Comparison of ENCODE assay signal across 28 cellular contexts in the genomic region with DNA sequence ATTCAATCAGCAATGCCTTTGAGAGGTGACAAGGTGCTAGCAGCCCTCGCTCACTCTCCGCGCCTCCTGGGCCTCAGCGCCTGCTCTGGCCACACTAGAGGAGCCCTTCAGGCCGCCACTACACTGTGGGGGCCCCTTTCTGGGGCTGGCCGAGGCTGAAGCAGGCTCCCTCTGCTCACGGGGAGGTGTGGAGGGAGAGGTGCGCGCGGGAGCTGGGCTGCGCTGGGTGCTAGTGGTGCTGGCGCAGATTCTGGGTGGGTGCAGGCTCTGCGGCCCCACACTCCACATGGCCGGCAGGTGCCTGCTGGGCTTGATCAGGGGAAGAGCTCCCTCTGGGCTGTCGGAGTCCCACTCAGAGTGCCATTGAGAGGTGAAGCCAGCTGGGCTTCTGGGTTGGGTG.
"Had no signal": no experiment of that assay in that cellular context is flagged by ENCODE, and none has a peak within 500 bp of the region (broad histone marks: within the 10 kb centered on the region; RNA-seq: fewer than 3 reads in every experiment).

No MANE protein-coding gene starts in this region.

- H3K27me3 ChIP-seq: body of pancreas, colonic mucosa, esophagus squamous epithelium, gastroesophageal sphincter, heart right ventricle had no signal

- H3K27ac Mint-ChIP-seq: activated CD4-positive, alpha-beta memory T cell treated with anti-CD3 and anti-CD28 coated beads for 36 hours; activated CD4-positive, alpha-beta T cell treated with anti-CD3 and anti-CD28 coated beads for 36 hours; activated CD4-positive, alpha-beta T cell treated with anti-CD3 and anti-CD28 coated beads, Interleukin-2, amount 10 ng/mL, durations not matched to agents 24 days and 14 days; activated CD8-positive, alpha-beta memory T cell treated with anti-CD3 and anti-CD28 coated beads, Interleukin-2, amount 10 ng/mL, durations not matched to agents 7 days and 5 days; activated CD8-positive, alpha-beta T cell treated with anti-CD3 and anti-CD28 coated beads, Interleukin-2, amount 10 ng/mL, durations not matched to agents 7 days and 5 days; activated naive CD8-positive, alpha-beta T cell; activated T-helper 1 cell treated with anti-CD3 and anti-CD28 coated beads, Interleukin-12 subunit alpha, Interleukin-12 subunit beta, Interleukin-2, Interleukin-4 antibody, amounts not matched to agents 30 ng/mL and 10 ng/mL and 1 ng/mL, durations not matched to agents 14 hours and 24 hours and 36 hours; activated T-helper 2 cell treated with anti-CD3 and anti-CD28 coated beads, Interferon-gamma antibody, Interleukin-2, Interleukin-4, amounts not matched to agents 10 μg/mL and 5 μg/mL and 100 μg/mL, durations not matched to agents 14 hours and 24 hours and 36 hours had no signal

- ATAC-seq: activated CD4-positive, alpha-beta T cell treated with anti-CD3 and anti-CD28 coated beads for 36 hours; activated CD8-positive, alpha-beta memory T cell treated with anti-CD3 and anti-CD28 coated beads, Interleukin-2, amount 10 ng/mL, durations not matched to agents 7 days and 5 days; activated CD8-positive, alpha-beta T cell treated with anti-CD3 and anti-CD28 coated beads, Interleukin-2, amount 10 ng/mL, durations not matched to agents 7 days and 5 days; body of pancreas; gastroesophageal sphincter; heart right ventricle had no signal

- H3K36me3 Mint-ChIP-seq: activated CD4-positive, alpha-beta memory T cell treated with anti-CD3 and anti-CD28 coated beads for 36 hours; activated CD8-positive, alpha-beta memory T cell treated with anti-CD3 and anti-CD28 coated beads, Interleukin-2, amount 10 ng/mL, durations not matched to agents 7 days and 5 days; activated naive CD8-positive, alpha-beta T cell had no signal

- H3K4me3 Mint-ChIP-seq: activated CD4-positive, alpha-beta memory T cell treated with anti-CD3 and anti-CD28 coated beads for 36 hours; activated CD4-positive, alpha-beta T cell treated with anti-CD3 and anti-CD28 coated beads for 36 hours; activated CD4-positive, alpha-beta T cell treated with anti-CD3 and anti-CD28 coated beads, Interleukin-2, amount 10 ng/mL, durations not matched to agents 24 days and 14 days; activated CD8-positive, alpha-beta memory T cell treated with anti-CD3 and anti-CD28 coated beads, Interleukin-2, amount 10 ng/mL, durations not matched to agents 7 days and 5 days; activated CD8-positive, alpha-beta T cell treated with anti-CD3 and anti-CD28 coated beads, Interleukin-2, amount 10 ng/mL, durations not matched to agents 7 days and 5 days; activated naive CD8-positive, alpha-beta T cell; activated T-helper 1 cell treated with anti-CD3 and anti-CD28 coated beads, Interleukin-12 subunit alpha, Interleukin-12 subunit beta, Interleukin-2, Interleukin-4 antibody, amounts not matched to agents 30 ng/mL and 10 ng/mL and 1 ng/mL, durations not matched to agents 14 hours and 24 hours and 36 hours had no signal

- H3K4me1 ChIP-seq: colonic mucosa, esophagus squamous epithelium, gastroesophageal sphincter, heart right ventricle had no signal

- H3K9me3 Mint-ChIP-seq: activated T-helper 1 cell treated with anti-CD3 and anti-CD28 coated beads, Interleukin-12 subunit alpha, Interleukin-12 subunit beta, Interleukin-2, Interleukin-4 antibody, amounts not matched to agents 30 ng/mL and 10 ng/mL and 1 ng/mL, durations not matched to agents 14 hours and 24 hours and 36 hours had no signal

- H3K27ac ChIP-seq: body of pancreas, colonic mucosa, epithelial cell of prostate, esophagus squamous epithelium, gastroesophageal sphincter, heart right ventricle had no signal

- H3K4me1 Mint-ChIP-seq: activated CD4-positive, alpha-beta T cell treated with anti-CD3 and anti-CD28 coated beads for 36 hours; activated CD4-positive, alpha-beta T cell treated with anti-CD3 and anti-CD28 coated beads, Interleukin-2, amount 10 ng/mL, durations not matched to agents 24 days and 14 days; activated CD8-positive, alpha-beta memory T cell treated with anti-CD3 and anti-CD28 coated beads, Interleukin-2, amount 10 ng/mL, durations not matched to agents 7 days and 5 days had no signal

- DNase-seq: activated CD4-positive, alpha-beta memory T cell treated with anti-CD3 and anti-CD28 coated beads for 36 hours; activated CD4-positive, alpha-beta T cell treated with anti-CD3 and anti-CD28 coated beads for 36 hours; activated CD4-positive, alpha-beta T cell treated with anti-CD3 and anti-CD28 coated beads, Interleukin-2, amount 10 ng/mL, durations not matched to agents 24 days and 14 days; activated CD4-positive, CD25-positive, alpha-beta regulatory T cell; activated CD4-positive, CD25-positive, alpha-beta regulatory T cell treated with anti-CD3 and anti-CD28 coated beads, Interleukin-2, amount 50 U/mL, for 72 hours; activated CD8-positive, alpha-beta memory T cell treated with anti-CD3 and anti-CD28 coated beads, Interleukin-2, amount 10 ng/mL, durations not matched to agents 7 days and 5 days; activated CD8-positive, alpha-beta memory T cell treated with anti-CD3 and anti-CD28 coated beads, Interleukin-2, amount 50 U/mL, for 4 hours; activated CD8-positive, alpha-beta T cell treated with anti-CD3 and anti-CD28 coated beads, Interleukin-2, amount 10 ng/mL, durations not matched to agents 7 days and 5 days; activated effector memory CD4-positive, alpha-beta T cell treated with anti-CD3 and anti-CD28 coated beads, Interleukin-2, amount 50 U/mL, for 16 hours; activated naive CD4-positive, alpha-beta T cell treated with anti-CD3 and anti-CD28 coated beads, Interleukin-2, amount 50 U/mL, for 16 hours; activated naive CD4-positive, alpha-beta T cell treated with Interleukin-2 at 50 U/mL for 16 hours; activated T-cell treated with anti-CD3 and anti-CD28 coated beads, Interleukin-2, amount 50 U/mL, for 1 hour; activated T-cell treated with anti-CD3 and anti-CD28 coated beads, Interleukin-2, amount 50 U/mL, for 48 hours; amniotic stem cell; anterior cingulate cortex; body of pancreas; caudate nucleus; colonic mucosa; effector CD8-positive, alpha-beta T cell; esophagus squamous epithelium; foreskin melanocyte; heart right ventricle; T-helper 2 cell had no signal

- H3K4me3 ChIP-seq: body of pancreas, colonic mucosa, esophagus squamous epithelium, gastroesophageal sphincter, heart right ventricle had no signal

- H3K36me3 ChIP-seq: colonic mucosa, esophagus squamous epithelium, gastroesophageal sphincter, heart right ventricle had no signal

- H3K27me3 Mint-ChIP-seq: activated CD4-positive, alpha-beta memory T cell treated with anti-CD3 and anti-CD28 coated beads for 36 hours; activated CD4-positive, alpha-beta T cell treated with anti-CD3 and anti-CD28 coated beads for 36 hours; activated CD4-positive, alpha-beta T cell treated with anti-CD3 and anti-CD28 coated beads, Interleukin-2, amount 10 ng/mL, durations not matched to agents 24 days and 14 days; activated CD8-positive, alpha-beta memory T cell treated with anti-CD3 and anti-CD28 coated beads, Interleukin-2, amount 10 ng/mL, durations not matched to agents 7 days and 5 days; activated naive CD8-positive, alpha-beta T cell had no signal

- H3K9me3 ChIP-seq: body of pancreas, colonic mucosa, esophagus squamous epithelium had no signal
